Comparison of ENCODE assay signal across 8 cellular contexts in genomic region chr1:183472488-183473285, GRCh38. TPM values are rescaled to one million over a fixed set of nuclear protein-coding genes. Genes with fewer than 3 reads are reported as not detected.
DNase-seq lines count a peak whose midpoint lies in the region; ATAC-seq and TF ChIP-seq lines count a peak whose summit lies in the region.

SMG7 (plus strand) TSS chr1:183472499; CDS start chr1:183472621, 122 bp downstream.

- TF ChIP-seq CTCF in DOHH2 (IDR thresholded peaks at IDR 0.05; ENCODE audit: low read depth, low read length, poor library complexity, severe bottlenecking) (no peak), activated B cell treated with CpG ODN at 0.5 μM for 24 hours (IDR thresholded peaks at IDR 0.05) (no peak), colonic mucosa (IDR thresholded peaks at IDR 0.05) (no peak), lower lobe of right lung (IDR thresholded peaks at IDR 0.05) (no peak)

- H3K9ac ChIP-seq in colonic mucosa (ENCODE audit: low read depth in 2 of 2, low read length in 2 of 2), result peak within 1 kb of the TSS; percentile 91 to 97

- CTCF ChIA-PET in activated B cell treated with CpG ODN at 0.5 μM for 24 hours (lab: Charles Lee), result no interaction called here

- H3K4me2 ChIP-seq in DOHH2 (ENCODE audit: low read length), result peak within 1 kb of the TSS; percentile 90

- H3K4me3 ChIP-seq in DOHH2 (ENCODE audit: low read length), result peak within 1 kb of the TSS; percentile 82
- peak within 1 kb of the TSS; percentile 96 for H3K4me3 ChIP-seq in colonic mucosa
- peak within 1 kb of the TSS; percentile 97 for H3K4me3 ChIP-seq in lower lobe of right lung

- H3K4me1 ChIP-seq in DOHH2 (ENCODE audit: control insufficient read depth, low read length) (peaks cover 65% of the 10 kb centered on the region), colonic mucosa (peaks cover 5% of the 10 kb centered on the region), lower lobe of right lung (peaks cover 33% of the 10 kb centered on the region)

- H3K9me3 ChIP-seq in DOHH2 (ENCODE audit: control insufficient read depth, insufficient read depth, low read length) (no peaks in the 10 kb centered on the region), colonic mucosa (no peaks in the 10 kb centered on the region), lower lobe of right lung (no peaks in the 10 kb centered on the region)

- no peaks in the 10 kb centered on the region for H3K27me3 Mint-ChIP-seq in activated B cell treated with CpG ODN at 0.5 μM for 24 hours

- H3K27me3 ChIP-seq in DOHH2 (ENCODE audit: control insufficient read depth, low read length), result no peaks in the 10 kb centered on the region
- no peaks in the 10 kb centered on the region for H3K27me3 ChIP-seq in colonic mucosa
- H3K27me3 ChIP-seq in lower lobe of right lung (ENCODE audit: low read depth), result no peaks in the 10 kb centered on the region

- no peaks in the 10 kb centered on the region for H3K9me3 Mint-ChIP-seq in activated B cell treated with CpG ODN at 0.5 μM for 24 hours

- peaks cover 54% of the 10 kb centered on the region for H3K79me2 ChIP-seq in DOHH2 (ENCODE audit: control insufficient read depth, low read length)

- peaks cover 37% of the 10 kb centered on the region for H3K4me1 Mint-ChIP-seq in activated B cell treated with CpG ODN at 0.5 μM for 24 hours

- H3K36me3 Mint-ChIP-seq in activated B cell treated with CpG ODN at 0.5 μM for 24 hours (ENCODE audit: low read depth), result peaks cover 25% of the 10 kb centered on the region

- in situ Hi-C loops in KBM-7 (cut with MboI; ENCODE audit: low pct_unique_long_range_greater_than_20kb, low sequenced_read_pairs), result no loop called here

- H3K9me2 ChIP-seq in DOHH2 (replicated peaks; ENCODE audit: control insufficient read depth, low read length), result no peaks in the 10 kb centered on the region

- ATAC-seq in GM21526 (IDR thresholded peaks at IDR 0.05; ENCODE audit: low FRiP score, unreplicated experiment) (peak; percentile 11), activated B cell treated with CpG ODN at 0.5 μM for 24 hours (ENCODE audit: low read depth) (peak; percentile 2), lower lobe of right lung (peak; percentile 1 to 3), HG02610 (IDR thresholded peaks at IDR 0.05; ENCODE audit: unreplicated experiment) (no peak)

- POLR2A ChIA-PET in activated B cell treated with CpG ODN at 0.5 μM for 24 hours (lab: Charles Lee), result interaction anchor here (0.5 to 4.0 kb wide), 26 partner anchors 8 to 634 kb away, joined by 3 to 48 read pairs (median 4); partner anchors contain the start of genes ARPC5 and NCF2

- H3K36me3 ChIP-seq in DOHH2 (ENCODE audit: control insufficient read depth, low read length), result peaks cover 38% of the 10 kb centered on the region
- no peaks in the 10 kb centered on the region for H3K36me3 ChIP-seq in colonic mucosa
- H3K36me3 ChIP-seq in lower lobe of right lung, result no peaks in the 10 kb centered on the region

- DNase-seq in KBM-7, result peak; percentile 69
- DNase-seq in activated B cell treated with CpG ODN at 0.5 μM for 24 hours, result no peak
- peak; percentile 62 for DNase-seq in colonic mucosa
- peak; percentile 75 for DNase-seq in lower lobe of right lung
- DNase-seq in stimulated activated CD4-positive, alpha-beta T cell treated with anti-CD3 and anti-CD28 coated beads, TNF-alpha, amount 100 ng/mL, for 24 hours (ENCODE audit: low read depth in 3 of 3), result peak; percentile 6 to 52 (median 17)

- peak within 1 kb of the TSS; percentile 78 for H3K27ac ChIP-seq in DOHH2 (ENCODE audit: low read depth, low read length)
- H3K27ac ChIP-seq in colonic mucosa, result peak within 1 kb of the TSS; percentile 95
- peak within 1 kb of the TSS; percentile 98 for H3K27ac ChIP-seq in lower lobe of right lung

- intact Hi-C loops in activated B cell treated with CpG ODN at 0.5 μM for 24 hours (cut with micrococcal nuclease) (loop anchor here (1.0 to 5.0 kb wide), 7 partner anchors 9 to 1282 kb away; partner anchors contain the start of genes ARPC5, EDEM3 and RNASEL), colonic mucosa (cut with DNase I) (loop anchor here (5.0 kb wide), 1 partner anchor 70 kb away; no protein-coding TSS in a partner anchor), lower lobe of right lung (cut with DNase I) (no loop called here)

- peaks cover 29% of the 10 kb centered on the region for H4K20me1 ChIP-seq in DOHH2 (ENCODE audit: control insufficient read depth, insufficient read depth, low read depth, low read length)

- peaks cover 16% of the 10 kb centered on the region for H3F3A ChIP-seq in DOHH2 (ENCODE audit: control insufficient read depth, insufficient read depth)

- H3K27ac Mint-ChIP-seq in activated B cell treated with CpG ODN at 0.5 μM for 24 hours, result peak within 1 kb of the TSS; percentile 100

- peak within 1 kb of the TSS; percentile 97 for H3K4me3 Mint-ChIP-seq in activated B cell treated with CpG ODN at 0.5 μM for 24 hours

RNA-seq across cellular contexts. Expression of gene SMG7, which starts in this region (rescaled TPM):
- total RNA-seq in activated B cell treated with CpG ODN at 0.5 μM for 24 hours (79.4 and 83.5 TPM in 2 replicates), colonic mucosa (10 to 100 TPM; 55.2 to 57.1 TPM), lower lobe of right lung (58.9 TPM)
